8 cellular contexts compared by ENCODE assay signal in genomic region chr2:156341482-156342251, GRCh38. TPM values are rescaled to one million over a fixed set of nuclear protein-coding genes. Genes with fewer than 3 reads are reported as not detected.
A peak's percentile ranks its signal among the peaks of the same experiment; 100 is the strongest.
DNase-seq lines count a peak whose midpoint lies in the region; ATAC-seq and TF ChIP-seq lines count a peak whose summit lies in the region.

No MANE protein-coding gene starts in this region.

- H3K4me3 ChIP-seq in breast epithelium (peak overlapping the region; percentile 87 to 96 (median 87)), spleen (peak overlapping the region; percentile 65 to 80 (median 68))

- peak; percentile 96 for DNase-seq in A172 (ENCODE audit: low spot score)
- peak; percentile 88 for DNase-seq in NCI-H2171 treated with DMSO at 0.1 percent for 48 hours (lab: John Stamatoyannopoulos, UW)
- DNase-seq in breast epithelium (ENCODE audit: low spot score in 2 of 2) = peak; percentile 85 to 91
- peak; percentile 63 for DNase-seq in iPS-NIHi7 (ENCODE audit: extremely low spot score)
- DNase-seq in spleen = peak; percentile 96

- TF ChIP-seq POLR2A in breast epithelium (IDR thresholded peaks at IDR 0.05) (peak; percentile 70), spleen (IDR thresholded peaks at IDR 0.05) (peak; percentile 17 to 93 (median 83))

- no peaks in the 10 kb centered on the region for H3K9me3 ChIP-seq in breast epithelium
- no peaks in the 10 kb centered on the region for H3K9me3 ChIP-seq in spleen

- H3K4me1 ChIP-seq in breast epithelium (peaks cover 0 to 16% of the 10 kb centered on the region in 2 donors), spleen (peaks cover 9 to 49% (median 29%) of the 10 kb centered on the region in 6 donors)

- intact Hi-C loops in breast epithelium (cut with DNase I; ENCODE audit: low total_unique reads) (no loop called here), spleen (cut with DNase I; ENCODE audit: low total_unique reads) (loop anchor here (10.0 kb wide), 2 partner anchors 53 to 93 kb away; partner anchors contain the start of gene GPD2)

- H3K27ac ChIP-seq in VCaP (peak overlapping the region; percentile 89), breast epithelium (peak overlapping the region; percentile 100), spleen (peak overlapping the region; percentile 98 to 100 (median 100))

- TF ChIP-seq CTCF in VCaP (conservative IDR thresholded peaks at IDR 0.05) = no peak
- no peak for TF ChIP-seq CTCF in breast epithelium (IDR thresholded peaks at IDR 0.05)
- TF ChIP-seq CTCF in spleen (IDR thresholded peaks at IDR 0.05 in 8 of 11, conservative IDR thresholded peaks at IDR 0.05 in 3 of 11) = no peak

- WGBS in spleen, 5 donors = 0 to 1% (median 1%) methylated on average over 35 to 62 of the region's 62 CpGs

- ATAC-seq in GM18861 (IDR thresholded peaks at IDR 0.05; ENCODE audit: unreplicated experiment) = peak; percentile 82
- ATAC-seq in HG03066 (IDR thresholded peaks at IDR 0.05; ENCODE audit: low read depth, unreplicated experiment) = peak; percentile 79

- no peaks in the 10 kb centered on the region for H3K36me3 ChIP-seq in breast epithelium
- H3K36me3 ChIP-seq in spleen = no peaks in the 10 kb centered on the region

- H3K27me3 ChIP-seq in breast epithelium (no peaks in the 10 kb centered on the region), spleen (replicated peaks in 1 of 7) (no peaks in the 10 kb centered on the region)

RNA-seq across cellular contexts. Expression of gene NR4A2, which starts 9.1 kb away (rescaled TPM):
- 0.10 TPM in 2 replicates for total RNA-seq in A172 (2014; rRNA removed; shearing (Covaris generic))
- total RNA-seq in breast epithelium (10 to 100 TPM in 1 of 3 donors, 1 to 10 TPM in 2; 3.8 to 29.4 (median 7.9) TPM), spleen (10 to 100 TPM in 1 of 7 donors, 1 to 10 TPM in 5, under 1 TPM in 1; 0.56 to 13.1 (median 3.2) TPM)
- polyA plus RNA-seq in spleen = 1 to 10 TPM in 1 of 3 donors, under 1 TPM in 2; 0.64 to 1.9 (median 0.96) TPM

Comparison
In these comparisons a context has a peak if more than half of its experiments do, and no peak if none do; other contexts are left out.
1. Peak in every context shown above with its lines: DNase-seq, ATAC-seq, H3K4me3 ChIP-seq and H3K27ac ChIP-seq.